9 cellular contexts compared by ENCODE assay signal in the genomic region with DNA sequence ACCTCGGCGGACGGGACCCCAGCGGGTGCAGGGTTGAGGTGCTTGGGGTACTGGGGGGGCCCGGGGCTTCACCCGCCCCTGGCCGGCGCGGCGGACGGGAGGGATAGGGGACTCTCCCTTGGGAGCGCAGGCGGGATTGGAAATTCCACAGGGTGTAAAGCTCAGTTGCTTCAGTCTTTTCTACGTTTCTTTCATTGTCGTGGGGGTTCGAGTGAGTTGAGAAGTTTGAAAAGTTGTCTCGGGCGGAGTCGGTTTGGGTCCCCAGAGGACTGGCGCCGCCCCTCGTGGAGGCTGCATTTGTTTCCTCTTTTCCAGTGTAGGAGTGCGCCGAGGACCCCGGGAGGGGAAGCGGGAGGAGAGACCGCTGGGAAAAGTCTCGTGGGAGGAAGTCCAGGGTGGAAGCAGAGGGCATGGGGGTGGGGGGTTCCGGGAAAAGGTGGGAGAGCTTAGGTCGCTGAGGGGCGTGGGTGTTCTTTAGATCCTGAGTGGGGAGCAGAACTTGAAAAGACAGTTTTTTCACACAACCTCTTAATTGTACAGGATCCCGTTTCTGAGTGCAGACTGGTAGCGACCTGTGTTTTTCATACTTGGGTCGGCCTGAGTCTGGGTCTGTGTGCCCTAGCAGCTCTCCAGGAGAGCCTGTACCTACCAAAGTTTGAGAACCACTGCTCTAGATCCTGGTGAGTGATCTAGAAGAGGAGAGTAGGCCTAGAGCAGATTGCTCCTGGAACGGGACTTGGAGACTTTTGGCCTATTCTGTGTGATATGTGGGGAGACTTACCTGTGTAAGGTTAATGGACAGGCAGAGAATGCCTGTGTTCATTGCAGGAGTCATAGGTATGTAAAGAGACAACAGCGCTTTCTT. TPM values are rescaled to one million over a fixed set of nuclear protein-coding genes. Genes with fewer than 3 reads are reported as not detected.
DNase-seq lines count a peak whose midpoint lies in the region; TF ChIP-seq lines count a peak whose summit lies in the region.
"Had no signal": no experiment of that assay in that cellular context is flagged by ENCODE, and none has a peak within 500 bp of the region (broad histone marks: within the 10 kb centered on the region; RNA-seq: fewer than 3 reads in every experiment).

No MANE protein-coding gene starts in this region.

- peak overlapping the region; percentile 47 to 90 for H3K4me3 Mint-ChIP-seq in CD14-positive monocyte
- peak overlapping the region; percentile 90 to 91 (median 91) for H3K4me3 Mint-ChIP-seq in nephron
- H3K4me3 Mint-ChIP-seq: naive thymus-derived CD4-positive, alpha-beta T cell had no signal

- H3K36me3 ChIP-seq in NT2/D1 (ENCODE audit: insufficient read depth, insufficient read length, low read length) (no peaks in the 10 kb centered on the region), SK-N-SH (replicated peaks in 1 of 2; ENCODE audit: control insufficient read depth in 1 of 2, insufficient read depth in 2 of 2, low read length in 1 of 2) (no peaks in the 10 kb centered on the region)

- CTCF ChIA-PET in SK-N-SH (lab: Yijun Ruan, JAX) = no interaction called here

- POLR2A ChIA-PET in SK-N-SH (lab: Yijun Ruan, JAX) = no interaction called here

- H3K27ac Mint-ChIP-seq in CD14-positive monocyte (no peak overlapping the region), nephron (peak overlapping the region; percentile 79 to 94 (median 91))
- H3K27ac Mint-ChIP-seq: naive thymus-derived CD4-positive, alpha-beta T cell had no signal

- WGBS in SK-N-SH (ENCODE audit: low lambda C conversion rate) = 9% methylated on average over 31 of the region's 36 CpGs

- H3K9me3 ChIP-seq in NT2/D1 (ENCODE audit: insufficient read depth, low read length) (no peaks in the 10 kb centered on the region), SK-N-SH (no peaks in the 10 kb centered on the region)

- H4K20me1 ChIP-seq in SK-N-SH (ENCODE audit: insufficient read depth) = no peaks in the 10 kb centered on the region

- H3K27ac ChIP-seq in SK-N-SH (ENCODE audit: low read depth in 2 of 2, low read length in 1 of 2) = no peak overlapping the region

- no peaks in the 10 kb centered on the region for H3K79me2 ChIP-seq in SK-N-SH (ENCODE audit: insufficient read depth)

- no peak overlapping the region for H2AFZ ChIP-seq in SK-N-SH (ENCODE audit: low read depth)

- no peaks in the 10 kb centered on the region for H3K9me2 ChIP-seq in SK-N-SH

- H3K27me3 ChIP-seq in NT2/D1 (ENCODE audit: insufficient read depth, insufficient read length) = peaks cover 14% of the 10 kb centered on the region
- H3K27me3 ChIP-seq in SK-N-SH (ENCODE audit: insufficient read depth) = peaks cover 22% of the 10 kb centered on the region

- no peak for DNase-seq in CD14-positive monocyte (ENCODE audit: low spot score)
- DNase-seq in NT2/D1 (ENCODE audit: low read depth, low spot score) = no peak
- no peak for DNase-seq in fibroblast of pulmonary artery (ENCODE audit: low read depth)
- DNase-seq in nucleus accumbens (lab: John Stamatoyannopoulos, UW) = no peak
- no peak for DNase-seq in NCI-H1436 treated with DMSO at 0.1 percent for 48 hours (lab: John Stamatoyannopoulos, UW)
- DNase-seq in cerebellar cortex (ENCODE audit: low spot score) = no peak
- no peak for DNase-seq in SK-N-SH
- DNase-seq: naive thymus-derived CD4-positive, alpha-beta T cell had no signal

- no peak overlapping the region for H3K4me2 ChIP-seq in SK-N-SH

- peaks cover 3% of the 10 kb centered on the region for H3K4me1 Mint-ChIP-seq in CD14-positive monocyte
- peaks cover 9% of the 10 kb centered on the region for H3K4me1 Mint-ChIP-seq in nephron

- H3K4me3 ChIP-seq in NT2/D1 (ENCODE audit: insufficient read length, low read depth) (peak overlapping the region; percentile 58), fibroblast of pulmonary artery (replicated peaks; ENCODE audit: low read depth, low read length) (peak overlapping the region; percentile 40), SK-N-SH (ENCODE audit: low read depth in 2 of 2, low read length in 1 of 2) (no peak overlapping the region)

- H3K9me3 Mint-ChIP-seq in CD14-positive monocyte (peaks cover 3 to 19% (median 6%) of the 10 kb centered on the region in 7 donors), nephron (no peaks in the 10 kb centered on the region)

- no peaks in the 10 kb centered on the region for H3K4me1 ChIP-seq in NT2/D1 (ENCODE audit: insufficient read depth, insufficient read length)
- no peaks in the 10 kb centered on the region for H3K4me1 ChIP-seq in SK-N-SH (ENCODE audit: control insufficient read depth in 1 of 2, insufficient read depth in 2 of 2, low read depth in 1 of 2, low read length in 1 of 2)

- TF ChIP-seq EP300 in SK-N-SH (IDR thresholded peaks at IDR 0.05; ENCODE audit: borderline replicate concordance in 1 of 2, low read depth in 1 of 2, low read length in 1 of 2) = no peak

- H3K36me3 Mint-ChIP-seq in CD14-positive monocyte (peaks cover 0 to 2% of the 10 kb centered on the region in 2 donors), nephron (ENCODE audit: low read depth) (no peaks in the 10 kb centered on the region)

- TF ChIP-seq CTCF in CD14-positive monocyte (IDR thresholded peaks at IDR 0.05) (no peak), fibroblast of pulmonary artery (IDR thresholded peaks at IDR 0.05; ENCODE audit: low read length, missing control alignments) (no peak), nephron (IDR thresholded peaks at IDR 0.05; ENCODE audit: unreplicated experiment in 3 of 3) (no peak), SK-N-SH (IDR thresholded peaks at IDR 0.05) (no peak)

- H3K27me3 Mint-ChIP-seq in CD14-positive monocyte (ENCODE audit: low read depth in 3 of 3) (peaks cover 28 to 32% (median 29%) of the 10 kb centered on the region in 3 donors), nephron (ENCODE audit: low read depth) (peaks cover 49% of the 10 kb centered on the region)

- no peak for TF ChIP-seq RAD21 in SK-N-SH (IDR thresholded peaks at IDR 0.05; ENCODE audit: low read length)

- no peaks in the 10 kb centered on the region for H3F3A ChIP-seq in SK-N-SH (replicated peaks; ENCODE audit: insufficient read depth)

- peak overlapping the region; percentile 68 for H3K9ac ChIP-seq in NT2/D1 (ENCODE audit: insufficient read length, low read depth)
- no peak overlapping the region for H3K9ac ChIP-seq in SK-N-SH

- intact Hi-C loops in CD14-positive monocyte (cut with micrococcal nuclease) = no loop called here

TF ChIP-seq in SK-N-SH, 30 proteins besides CTCF, POLR2A, EP300 and RAD21 (continues in another document):
- TF ChIP-seq MEF2A (IDR thresholded peaks at IDR 0.05; ENCODE audit: borderline replicate concordance, low read depth) (no peak), NFIC (IDR thresholded peaks at IDR 0.05; ENCODE audit: borderline replicate concordance) (no peak), NRF1 (IDR thresholded peaks at IDR 0.05; ENCODE audit: low read depth, low read length) (no peak), RFX5 (IDR thresholded peaks at IDR 0.05; ENCODE audit: low read length) (no peak), ELF1 (IDR thresholded peaks at IDR 0.05) (no peak), TEAD4 (IDR thresholded peaks at IDR 0.05; ENCODE audit: borderline replicate concordance, insufficient read depth) (no peak), SIN3A (IDR thresholded peaks at IDR 0.05; ENCODE audit: borderline replicate concordance, low read depth, low read length) (no peak), GATA2 (CRISPR knock-in tag; IDR thresholded peaks at IDR 0.05) (no peak), POLR2AphosphoS5 (IDR thresholded peaks at IDR 0.05; ENCODE audit: low read depth, low read length) (no peak), YY1 (IDR thresholded peaks at IDR 0.05; ENCODE audit: low read depth) (no peak), GABPA (IDR thresholded peaks at IDR 0.05; ENCODE audit: low read depth) (no peak), TAF1 (IDR thresholded peaks at IDR 0.05; ENCODE audit: borderline replicate concordance, low read depth, low read length) (no peak)
- TF ChIP-seq, protein P1, sequence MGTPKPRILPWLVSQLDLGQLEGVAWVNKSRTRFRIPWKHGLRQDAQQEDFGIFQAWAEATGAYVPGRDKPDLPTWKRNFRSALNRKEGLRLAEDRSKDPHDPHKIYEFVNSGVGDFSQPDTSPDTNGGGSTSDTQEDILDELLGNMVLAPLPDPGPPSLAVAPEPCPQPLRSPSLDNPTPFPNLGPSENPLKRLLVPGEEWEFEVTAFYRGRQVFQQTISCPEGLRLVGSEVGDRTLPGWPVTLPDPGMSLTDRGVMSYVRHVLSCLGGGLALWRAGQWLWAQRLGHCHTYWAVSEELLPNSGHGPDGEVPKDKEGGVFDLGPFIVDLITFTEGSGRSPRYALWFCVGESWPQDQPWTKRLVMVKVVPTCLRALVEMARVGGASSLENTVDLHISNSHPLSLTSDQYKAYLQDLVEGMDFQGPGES (IDR thresholded peaks at IDR 0.05; ENCODE audit: low read depth, low read length) = no peak
- TF ChIP-seq, protein P2, sequence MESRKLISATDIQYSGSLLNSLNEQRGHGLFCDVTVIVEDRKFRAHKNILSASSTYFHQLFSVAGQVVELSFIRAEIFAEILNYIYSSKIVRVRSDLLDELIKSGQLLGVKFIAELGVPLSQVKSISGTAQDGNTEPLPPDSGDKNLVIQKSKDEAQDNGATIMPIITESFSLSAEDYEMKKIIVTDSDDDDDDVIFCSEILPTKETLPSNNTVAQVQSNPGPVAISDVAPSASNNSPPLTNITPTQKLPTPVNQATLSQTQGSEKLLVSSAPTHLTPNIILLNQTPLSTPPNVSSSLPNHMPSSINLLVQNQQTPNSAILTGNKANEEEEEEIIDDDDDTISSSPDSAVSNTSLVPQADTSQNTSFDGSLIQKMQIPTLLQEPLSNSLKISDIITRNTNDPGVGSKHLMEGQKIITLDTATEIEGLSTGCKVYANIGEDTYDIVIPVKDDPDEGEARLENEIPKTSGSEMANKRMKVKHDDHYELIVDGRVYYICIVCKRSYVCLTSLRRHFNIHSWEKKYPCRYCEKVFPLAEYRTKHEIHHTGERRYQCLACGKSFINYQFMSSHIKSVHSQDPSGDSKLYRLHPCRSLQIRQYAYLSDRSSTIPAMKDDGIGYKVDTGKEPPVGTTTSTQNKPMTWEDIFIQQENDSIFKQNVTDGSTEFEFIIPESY (IDR thresholded peaks at IDR 0.05; ENCODE audit: borderline replicate concordance, low read depth) = no peak
- TF ChIP-seq, protein P3, sequence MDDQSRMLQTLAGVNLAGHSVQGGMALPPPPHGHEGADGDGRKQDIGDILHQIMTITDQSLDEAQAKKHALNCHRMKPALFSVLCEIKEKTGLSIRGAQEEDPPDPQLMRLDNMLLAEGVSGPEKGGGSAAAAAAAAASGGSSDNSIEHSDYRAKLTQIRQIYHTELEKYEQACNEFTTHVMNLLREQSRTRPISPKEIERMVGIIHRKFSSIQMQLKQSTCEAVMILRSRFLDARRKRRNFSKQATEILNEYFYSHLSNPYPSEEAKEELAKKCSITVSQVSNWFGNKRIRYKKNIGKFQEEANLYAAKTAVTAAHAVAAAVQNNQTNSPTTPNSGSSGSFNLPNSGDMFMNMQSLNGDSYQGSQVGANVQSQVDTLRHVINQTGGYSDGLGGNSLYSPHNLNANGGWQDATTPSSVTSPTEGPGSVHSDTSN (IDR thresholded peaks at IDR 0.05) = no peak

RNA-seq across cellular contexts. Expression of a gene that starts 0.5 kb away (rescaled TPM):
- not detected for polyA plus RNA-seq in CD14-positive monocyte
- not detected in 2 replicates for polyA plus RNA-seq in SK-N-SH (2012; rRNA removed)
- not detected in 2 replicates for polyA plus RNA-seq in SK-N-SH (2012; cell fraction: cytosol; rRNA removed)
- polyA plus RNA-seq in SK-N-SH (2012; cell fraction: nucleus; rRNA removed) = not detected in 2 replicates
- polyA plus RNA-seq: naive thymus-derived CD4-positive, alpha-beta T cell had no signal

Comparison
In these comparisons a context has a peak if more than half of its experiments do, and no peak if none do; other contexts are left out.
1. H3K27ac Mint-ChIP-seq: peak in nephron (3 of 3); none in CD14-positive monocyte (0 of 7).
2. H3K4me3 ChIP-seq: peak in NT2/D1 (single experiment) and fibroblast of pulmonary artery (single experiment); none in SK-N-SH (0 of 2).